18 cellular contexts compared by ENCODE assay signal in the genomic region with DNA sequence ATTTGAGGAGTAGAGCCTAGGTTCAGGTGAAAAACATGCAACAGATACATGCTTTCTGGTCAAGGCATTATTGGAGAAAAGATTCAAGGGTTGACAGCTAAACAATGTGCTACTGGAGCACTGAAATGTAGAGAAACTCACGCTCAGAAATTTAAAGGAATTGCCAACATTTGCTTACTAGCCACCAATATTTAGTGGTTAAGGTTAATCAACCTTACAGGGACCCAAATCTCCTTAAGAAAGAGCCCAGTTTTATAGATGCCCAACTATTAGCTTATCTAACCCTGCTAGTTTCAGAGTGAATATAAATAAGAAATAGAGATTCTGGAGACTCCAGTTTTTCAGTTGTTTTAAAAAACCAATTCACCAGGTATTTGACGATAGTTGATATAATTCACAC.
A peak's percentile ranks its signal among the peaks of the same experiment; 100 is the strongest.
DNase-seq lines count a peak whose midpoint lies in the region; ATAC-seq and TF ChIP-seq lines count a peak whose summit lies in the region.
"Had no signal": no experiment of that assay in that cellular context is flagged by ENCODE, and none has a peak within 500 bp of the region (broad histone marks: within the 10 kb centered on the region; RNA-seq: fewer than 3 reads in every experiment).

No MANE protein-coding gene starts in this region.

- H3K4me3 Mint-ChIP-seq in CD14-positive monocyte = no peak overlapping the region
- H3K4me3 Mint-ChIP-seq: CD8-positive, alpha-beta T cell; IgD-negative memory B cell had no signal

- H3K79me2 ChIP-seq in PC-3 (ENCODE audit: low read length) (no peaks in the 10 kb centered on the region), smooth muscle cell (ENCODE audit: low read depth) (no peaks in the 10 kb centered on the region)

- H3K9ac ChIP-seq in PC-3 (ENCODE audit: low read length) (no peak overlapping the region), smooth muscle cell (ENCODE audit: low read depth) (no peak overlapping the region)
- H3K9ac ChIP-seq: BLaER1, GM23248 had no signal

- H3F3A ChIP-seq in PC-3 (ENCODE audit: low read length, unreplicated experiment) (no peaks in the 10 kb centered on the region), smooth muscle cell (ENCODE audit: low read depth) (peaks cover 4% of the 10 kb centered on the region)

- POLR2A ChIA-PET in PC-3 (lab: Charles Lee; ENCODE audit: unreplicated experiment) = interaction anchor here (0.6 kb wide), 1 partner anchor 203 kb away, joined by 3 read pairs; no protein-coding TSS in a partner anchor

- no peaks in the 10 kb centered on the region for H3K36me3 ChIP-seq in PC-3 (ENCODE audit: low read depth, low read length)
- no peaks in the 10 kb centered on the region for H3K36me3 ChIP-seq in smooth muscle cell (ENCODE audit: low read depth)
- H3K36me3 ChIP-seq: BLaER1, HAP-1 had no signal

- CTCF ChIA-PET in PC-3 (lab: Charles Lee) = no interaction called here

- TF ChIP-seq CTCF in PC-3 (conservative IDR thresholded peaks at IDR 0.05; ENCODE audit: low read depth, low read length) (no peak), fibroblast of pulmonary artery (IDR thresholded peaks at IDR 0.05; ENCODE audit: low read length, missing control alignments) (no peak), smooth muscle cell (IDR thresholded peaks at IDR 0.05; ENCODE audit: borderline replicate concordance, insufficient read depth, poor library complexity, severe bottlenecking) (no peak), CD14-positive monocyte (IDR thresholded peaks at IDR 0.05) (no peak)

- intact Hi-C loops in PC-3 (cut with micrococcal nuclease) (loop anchor here (10.0 kb wide), 1 partner anchor 201 kb away; a partner anchor contains a TSS), CD14-positive monocyte (cut with micrococcal nuclease) (no loop called here)

- H3K27me3 ChIP-seq in PC-3 (ENCODE audit: low read length) (no peaks in the 10 kb centered on the region), smooth muscle cell (ENCODE audit: low read depth) (no peaks in the 10 kb centered on the region)
- H3K27me3 ChIP-seq: BLaER1 had no signal

- BruUV-seq in PC-3 (replicated peaks; lab: Mats Ljungman, UMichigan) = no TSS peak

- no peaks in the 10 kb centered on the region for H3K27me3 Mint-ChIP-seq in CD14-positive monocyte (ENCODE audit: low read depth in 3 of 3)
- H3K27me3 Mint-ChIP-seq: IgD-negative memory B cell had no signal

- H2AFZ ChIP-seq in PC-3 (ENCODE audit: low read length) = no peak overlapping the region
- peak overlapping the region; percentile 13 for H2AFZ ChIP-seq in smooth muscle cell (ENCODE audit: low read depth)
- H2AFZ ChIP-seq: GM23248 had no signal

- 93% methylated on average over 2 of the region's 2 CpGs for WGBS in smooth muscle cell (ENCODE audit: low lambda C conversion rate)

- ATAC-seq in PC-3 (peak; percentile 27; the same call in 1 of the 2 replicates), HG02588 (IDR thresholded peaks at IDR 0.05; ENCODE audit: unreplicated experiment) (no peak)
- ATAC-seq: CD8-positive, alpha-beta T cell; HepG2 had no signal

- H3K4me2 ChIP-seq in PC-3 (ENCODE audit: low read length) (no peak overlapping the region), smooth muscle cell (no peak overlapping the region)
- H3K4me2 ChIP-seq: BLaER1 had no signal

- peaks cover 6% of the 10 kb centered on the region for H3K4me1 Mint-ChIP-seq in CD14-positive monocyte
- H3K4me1 Mint-ChIP-seq: IgD-negative memory B cell had no signal

- peaks cover 7% of the 10 kb centered on the region for H3K4me1 ChIP-seq in PC-3 (ENCODE audit: insufficient read depth, low read length)
- H3K4me1 ChIP-seq in smooth muscle cell (ENCODE audit: low read depth) = no peaks in the 10 kb centered on the region
- H3K4me1 ChIP-seq: BLaER1 had no signal

- H3K27ac ChIP-seq in PC-3 (ENCODE audit: low read length) (no peak overlapping the region), smooth muscle cell (ENCODE audit: low read depth) (no peak overlapping the region)
- H3K27ac ChIP-seq: BLaER1, GM23248 had no signal

- no peaks in the 10 kb centered on the region for H3K9me3 Mint-ChIP-seq in CD14-positive monocyte
- H3K9me3 Mint-ChIP-seq: CD8-positive, alpha-beta T cell; IgD-negative memory B cell had no signal

- H3K36me3 Mint-ChIP-seq in CD14-positive monocyte = no peaks in the 10 kb centered on the region
- H3K36me3 Mint-ChIP-seq: CD8-positive, alpha-beta T cell; IgD-negative memory B cell had no signal

- H3K9me3 ChIP-seq in PC-3 (ENCODE audit: low read length) = no peaks in the 10 kb centered on the region
- H3K9me3 ChIP-seq in smooth muscle cell (replicated peaks; ENCODE audit: low read depth) = no peaks in the 10 kb centered on the region
- H3K9me3 ChIP-seq: BLaER1, HAP-1 had no signal

- H3K9me2 ChIP-seq in PC-3 (replicated peaks; ENCODE audit: low read length) = no peaks in the 10 kb centered on the region

- H3K4me3 ChIP-seq in PC-3 (ENCODE audit: low read length) (no peak overlapping the region), fibroblast of pulmonary artery (replicated peaks; ENCODE audit: low read depth, low read length) (no peak overlapping the region), smooth muscle cell (no peak overlapping the region)
- H3K4me3 ChIP-seq: BLaER1, GM23248, HAP-1 had no signal

- no peak overlapping the region for H3K27ac Mint-ChIP-seq in CD14-positive monocyte
- H3K27ac Mint-ChIP-seq: CD8-positive, alpha-beta T cell; IgD-negative memory B cell had no signal

- DNase-seq in PC-3 (peak; percentile 3), fibroblast of pulmonary artery (ENCODE audit: low read depth) (peak; percentile 28), kidney tubule cell (ENCODE audit: low spot score) (peak; percentile 8), smooth muscle cell (lab: John Stamatoyannopoulos, UW; ENCODE audit: unreplicated experiment) (no peak), CD14-positive monocyte (ENCODE audit: low spot score) (no peak), HK-2 (ENCODE audit: unreplicated experiment) (no peak)
- DNase-seq: 8988T; Calu3; CD8-positive, alpha-beta T cell; DMS53; DND-41; EL; GM23248 had no signal

- H4K20me1 ChIP-seq in PC-3 (ENCODE audit: low read length) (no peaks in the 10 kb centered on the region), smooth muscle cell (ENCODE audit: low read depth) (no peaks in the 10 kb centered on the region)
- H4K20me1 ChIP-seq: BLaER1 had no signal

Comparison
In these comparisons a context has a peak if more than half of its experiments do, and no peak if none do; other contexts are left out.
1. DNase-seq: peak in PC-3 (single experiment), fibroblast of pulmonary artery (single experiment) and kidney tubule cell (single experiment); none in smooth muscle cell (single experiment), CD14-positive monocyte (single experiment) and HK-2 (single experiment).